ENCODE assay signal across 1 cellular context in the genomic region with DNA sequence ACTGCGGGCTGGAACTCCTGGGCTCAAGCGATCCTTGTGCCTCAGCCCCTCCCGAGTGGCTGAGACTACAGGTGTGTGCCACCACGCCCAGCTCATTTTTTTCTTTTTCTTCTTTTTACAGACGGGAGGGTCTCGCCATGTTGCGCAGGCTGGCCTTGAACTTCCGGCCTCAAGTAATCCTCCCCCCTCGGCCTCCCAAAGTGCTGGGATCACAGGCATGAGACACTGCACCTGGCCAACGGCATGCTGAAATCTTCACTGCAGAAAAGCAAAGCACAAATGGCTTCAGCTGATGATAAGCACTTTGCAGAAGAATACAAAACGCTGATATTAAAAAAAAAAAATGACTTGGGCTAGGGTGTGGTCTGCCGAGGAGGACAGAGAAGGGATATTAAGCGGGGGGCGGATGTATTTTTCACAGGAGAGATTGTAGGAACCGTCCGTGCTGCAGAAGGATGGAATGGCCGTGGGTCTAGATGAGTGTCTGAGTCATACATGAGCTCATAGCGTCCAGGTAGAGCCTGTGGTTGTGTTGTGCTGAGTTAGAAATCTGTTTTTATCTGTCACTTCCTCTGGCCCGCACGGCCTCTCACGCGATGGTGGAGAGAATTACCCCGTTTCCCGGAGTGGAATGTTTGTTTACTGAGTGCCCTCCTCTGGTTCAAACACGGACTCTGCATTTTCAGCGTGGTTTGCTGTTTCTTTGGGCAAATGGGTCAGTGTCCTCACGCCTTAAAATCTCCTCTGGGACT.
TF ChIP-seq lines count a peak whose summit lies in the region.

No MANE protein-coding gene starts in this region.

TF ChIP-seq in HCT116, 20 proteins besides CTCF, POLR2A, EP300 and RAD21 (continued from another document):
- TF ChIP-seq POLR2AphosphoS5 (IDR thresholded peaks at IDR 0.05; ENCODE audit: low read depth, low read length) (0 out of 2 replicates have a peak, but pooled peaks have one; percentile 18), ZNF274 (IDR thresholded peaks at IDR 0.05; ENCODE audit: low read depth, low read length) (no peak), FOSL1 (IDR thresholded peaks at IDR 0.05; ENCODE audit: low read depth) (peak; percentile 55; the same call in 1 of the 2 replicates), ELF1 (IDR thresholded peaks at IDR 0.05; ENCODE audit: borderline replicate concordance, low read depth) (no peak), TCF7L2 (IDR thresholded peaks at IDR 0.05; ENCODE audit: borderline replicate concordance, extremely low read depth, insufficient read depth, insufficient read length) (no peak), SP1 (IDR thresholded peaks at IDR 0.05; ENCODE audit: low read depth) (no peak; the same call in 1 of the 2 replicates), JUND (IDR thresholded peaks at IDR 0.05) (no peak)
